In genomic region chr1:11615109-11615508, GRCh38 we compare ENCODE assay signal across 25 cellular contexts.
"Had no signal": no experiment of that assay in that cellular context is flagged by ENCODE, and none has a peak within 500 bp of the region (broad histone marks: within the 10 kb centered on the region; RNA-seq: fewer than 3 reads in every experiment).

No MANE protein-coding gene starts in this region.

- H3K4me1 ChIP-seq: left lung, stomach, suprapubic skin, tibial nerve, vagina had no signal

- H3K27ac ChIP-seq: epithelial cell of prostate, left lung, skin epidermis, stomach, suprapubic skin, tibial nerve, vagina had no signal

- H3K36me3 Mint-ChIP-seq: activated CD4-positive, alpha-beta memory T cell treated with anti-CD3 and anti-CD28 coated beads for 36 hours; activated naive CD8-positive, alpha-beta T cell treated with anti-CD3 and anti-CD28 coated beads for 36 hours; naive thymus-derived CD8-positive, alpha-beta T cell; stimulated activated memory B cell treated with anti-CD40 and anti-IgM and Interleukin-4, amounts not matched to agents 10 μg/mL and 1 μg/mL and 100 μg/mL, for 72 hours had no signal

- H3K36me3 ChIP-seq: left lung, stomach, suprapubic skin, tibial nerve, vagina had no signal

- H3K27ac Mint-ChIP-seq: activated CD4-positive, alpha-beta memory T cell treated with anti-CD3 and anti-CD28 coated beads for 36 hours; activated naive CD8-positive, alpha-beta T cell treated with anti-CD3 and anti-CD28 coated beads for 36 hours; naive thymus-derived CD8-positive, alpha-beta T cell; progenitor cell of endocrine pancreas; stimulated activated memory B cell treated with anti-CD40 and anti-IgM and Interleukin-4, amounts not matched to agents 10 μg/mL and 1 μg/mL and 100 μg/mL, for 72 hours; T-helper 2 cell treated with Interferon-gamma antibody and Interleukin-4, amounts not matched to agents 5 μg/mL and 100 μg/mL, for 36 hours had no signal

- H3K27me3 ChIP-seq: vagina had no signal

- H3K4me3 ChIP-seq: left lung, lung, skin epidermis, stomach, suprapubic skin, tibial nerve, vagina had no signal

- DNase-seq: activated CD4-positive, alpha-beta memory T cell treated with anti-CD3 and anti-CD28 coated beads for 36 hours; activated CD4-positive, alpha-beta T cell treated with anti-CD3 and anti-CD28 coated beads for 4 hours; activated CD4-positive, CD25-positive, alpha-beta regulatory T cell; activated naive CD4-positive, alpha-beta T cell treated with Interleukin-2 at 50 U/mL for 16 hours; activated naive CD8-positive, alpha-beta T cell treated with anti-CD3 and anti-CD28 coated beads for 36 hours; activated T-cell treated with anti-CD3 and anti-CD28 coated beads, Interleukin-2, amount 50 U/mL, for 48 hours; cerebellar nuclear complex; cortex of kidney; foreskin fibroblast; kidney; left lung; naive thymus-derived CD8-positive, alpha-beta T cell; retina; stimulated activated CD4-positive, alpha-beta T cell treated with anti-CD3 and anti-CD28 coated beads, Interleukin-2, amount 100 ng/mL, for 24 hours; stomach had no signal

- H3K9me3 ChIP-seq: left lung, stomach, suprapubic skin, tibial nerve, vagina had no signal

- ATAC-seq: left lung; naive thymus-derived CD8-positive, alpha-beta T cell; stimulated activated memory B cell treated with anti-CD40 and anti-IgM and Interleukin-4, amounts not matched to agents 10 μg/mL and 1 μg/mL and 100 μg/mL, for 72 hours had no signal

- H3K4me3 Mint-ChIP-seq: activated CD4-positive, alpha-beta memory T cell treated with anti-CD3 and anti-CD28 coated beads for 36 hours; activated naive CD8-positive, alpha-beta T cell treated with anti-CD3 and anti-CD28 coated beads for 36 hours; naive thymus-derived CD8-positive, alpha-beta T cell; stimulated activated memory B cell treated with anti-CD40 and anti-IgM and Interleukin-4, amounts not matched to agents 10 μg/mL and 1 μg/mL and 100 μg/mL, for 72 hours; T-helper 2 cell treated with Interferon-gamma antibody and Interleukin-4, amounts not matched to agents 5 μg/mL and 100 μg/mL, for 36 hours had no signal

- FAIRE-seq: kidney, TTC549 had no signal

- H3K4me1 Mint-ChIP-seq: activated naive CD8-positive, alpha-beta T cell treated with anti-CD3 and anti-CD28 coated beads for 36 hours; naive thymus-derived CD8-positive, alpha-beta T cell; stimulated activated memory B cell treated with anti-CD40 and anti-IgM and Interleukin-4, amounts not matched to agents 10 μg/mL and 1 μg/mL and 100 μg/mL, for 72 hours had no signal

- H3K9me3 Mint-ChIP-seq: activated CD4-positive, alpha-beta memory T cell treated with anti-CD3 and anti-CD28 coated beads for 36 hours; activated naive CD8-positive, alpha-beta T cell treated with anti-CD3 and anti-CD28 coated beads for 36 hours; naive thymus-derived CD8-positive, alpha-beta T cell; stimulated activated memory B cell treated with anti-CD40 and anti-IgM and Interleukin-4, amounts not matched to agents 10 μg/mL and 1 μg/mL and 100 μg/mL, for 72 hours; T-helper 2 cell treated with Interferon-gamma antibody and Interleukin-4, amounts not matched to agents 5 μg/mL and 100 μg/mL, for 36 hours had no signal
